ENCODE assay signal across 1 cellular context in the genomic region with DNA sequence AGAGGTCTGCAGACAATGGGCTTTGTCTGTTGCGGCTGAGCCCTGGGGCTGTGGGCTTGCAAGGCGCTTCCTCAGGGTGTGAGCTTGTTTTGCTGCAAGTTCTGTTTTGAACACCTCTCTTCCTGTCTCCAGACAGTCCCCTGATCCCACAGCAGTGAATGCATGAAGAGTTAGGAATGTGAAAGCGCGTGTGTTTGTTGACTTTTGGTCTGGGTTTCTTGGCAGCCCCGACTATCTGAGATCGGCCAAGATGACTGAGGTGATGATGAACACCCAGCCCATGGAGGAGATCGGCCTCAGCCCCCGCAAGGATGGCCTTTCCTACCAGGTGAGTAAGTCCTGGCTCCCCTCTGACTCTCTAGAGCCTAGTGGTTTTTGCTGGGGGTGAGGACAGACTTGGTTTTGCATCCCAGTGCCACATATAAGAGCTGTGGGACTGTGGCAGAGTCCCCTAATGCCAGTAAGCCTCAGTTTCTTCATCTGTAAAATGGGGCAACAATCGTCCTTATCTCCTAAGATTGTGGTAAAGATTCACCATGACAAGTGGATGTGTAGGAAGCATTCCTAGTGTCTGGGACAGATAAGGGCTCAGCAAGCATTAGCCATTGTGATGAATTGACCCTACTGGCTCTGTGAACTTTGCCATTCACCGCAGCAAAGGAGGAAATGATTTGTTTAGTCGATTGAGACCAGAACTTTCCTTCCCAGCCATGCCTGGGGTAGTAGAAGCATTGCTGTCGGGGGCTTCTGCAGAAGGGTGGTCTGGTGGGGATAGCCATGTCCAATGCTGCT.
TF ChIP-seq lines count a peak whose summit lies in the region.

No MANE protein-coding gene starts in this region.

TF ChIP-seq in SK-N-SH, 30 proteins besides CTCF, POLR2A, EP300 and RAD21 (continued from another document):
- TF ChIP-seq, protein P1, sequence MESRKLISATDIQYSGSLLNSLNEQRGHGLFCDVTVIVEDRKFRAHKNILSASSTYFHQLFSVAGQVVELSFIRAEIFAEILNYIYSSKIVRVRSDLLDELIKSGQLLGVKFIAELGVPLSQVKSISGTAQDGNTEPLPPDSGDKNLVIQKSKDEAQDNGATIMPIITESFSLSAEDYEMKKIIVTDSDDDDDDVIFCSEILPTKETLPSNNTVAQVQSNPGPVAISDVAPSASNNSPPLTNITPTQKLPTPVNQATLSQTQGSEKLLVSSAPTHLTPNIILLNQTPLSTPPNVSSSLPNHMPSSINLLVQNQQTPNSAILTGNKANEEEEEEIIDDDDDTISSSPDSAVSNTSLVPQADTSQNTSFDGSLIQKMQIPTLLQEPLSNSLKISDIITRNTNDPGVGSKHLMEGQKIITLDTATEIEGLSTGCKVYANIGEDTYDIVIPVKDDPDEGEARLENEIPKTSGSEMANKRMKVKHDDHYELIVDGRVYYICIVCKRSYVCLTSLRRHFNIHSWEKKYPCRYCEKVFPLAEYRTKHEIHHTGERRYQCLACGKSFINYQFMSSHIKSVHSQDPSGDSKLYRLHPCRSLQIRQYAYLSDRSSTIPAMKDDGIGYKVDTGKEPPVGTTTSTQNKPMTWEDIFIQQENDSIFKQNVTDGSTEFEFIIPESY (IDR thresholded peaks at IDR 0.05; ENCODE audit: borderline replicate concordance, low read depth): no peak
- TF ChIP-seq, protein P2, sequence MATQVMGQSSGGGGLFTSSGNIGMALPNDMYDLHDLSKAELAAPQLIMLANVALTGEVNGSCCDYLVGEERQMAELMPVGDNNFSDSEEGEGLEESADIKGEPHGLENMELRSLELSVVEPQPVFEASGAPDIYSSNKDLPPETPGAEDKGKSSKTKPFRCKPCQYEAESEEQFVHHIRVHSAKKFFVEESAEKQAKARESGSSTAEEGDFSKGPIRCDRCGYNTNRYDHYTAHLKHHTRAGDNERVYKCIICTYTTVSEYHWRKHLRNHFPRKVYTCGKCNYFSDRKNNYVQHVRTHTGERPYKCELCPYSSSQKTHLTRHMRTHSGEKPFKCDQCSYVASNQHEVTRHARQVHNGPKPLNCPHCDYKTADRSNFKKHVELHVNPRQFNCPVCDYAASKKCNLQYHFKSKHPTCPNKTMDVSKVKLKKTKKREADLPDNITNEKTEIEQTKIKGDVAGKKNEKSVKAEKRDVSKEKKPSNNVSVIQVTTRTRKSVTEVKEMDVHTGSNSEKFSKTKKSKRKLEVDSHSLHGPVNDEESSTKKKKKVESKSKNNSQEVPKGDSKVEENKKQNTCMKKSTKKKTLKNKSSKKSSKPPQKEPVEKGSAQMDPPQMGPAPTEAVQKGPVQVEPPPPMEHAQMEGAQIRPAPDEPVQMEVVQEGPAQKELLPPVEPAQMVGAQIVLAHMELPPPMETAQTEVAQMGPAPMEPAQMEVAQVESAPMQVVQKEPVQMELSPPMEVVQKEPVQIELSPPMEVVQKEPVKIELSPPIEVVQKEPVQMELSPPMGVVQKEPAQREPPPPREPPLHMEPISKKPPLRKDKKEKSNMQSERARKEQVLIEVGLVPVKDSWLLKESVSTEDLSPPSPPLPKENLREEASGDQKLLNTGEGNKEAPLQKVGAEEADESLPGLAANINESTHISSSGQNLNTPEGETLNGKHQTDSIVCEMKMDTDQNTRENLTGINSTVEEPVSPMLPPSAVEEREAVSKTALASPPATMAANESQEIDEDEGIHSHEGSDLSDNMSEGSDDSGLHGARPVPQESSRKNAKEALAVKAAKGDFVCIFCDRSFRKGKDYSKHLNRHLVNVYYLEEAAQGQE (IDR thresholded peaks at IDR 0.05; ENCODE audit: low read depth, low read length): no peak
- no peak for TF ChIP-seq GABPA (IDR thresholded peaks at IDR 0.05; ENCODE audit: low read depth)
- TF ChIP-seq SMC3 (IDR thresholded peaks at IDR 0.05; ENCODE audit: low read depth, low read length): no peak
- TF ChIP-seq FOXM1 (IDR thresholded peaks at IDR 0.05; ENCODE audit: low read depth): no peak
- TF ChIP-seq RFX5 (IDR thresholded peaks at IDR 0.05; ENCODE audit: low read length): no peak
- TF ChIP-seq, protein P3, sequence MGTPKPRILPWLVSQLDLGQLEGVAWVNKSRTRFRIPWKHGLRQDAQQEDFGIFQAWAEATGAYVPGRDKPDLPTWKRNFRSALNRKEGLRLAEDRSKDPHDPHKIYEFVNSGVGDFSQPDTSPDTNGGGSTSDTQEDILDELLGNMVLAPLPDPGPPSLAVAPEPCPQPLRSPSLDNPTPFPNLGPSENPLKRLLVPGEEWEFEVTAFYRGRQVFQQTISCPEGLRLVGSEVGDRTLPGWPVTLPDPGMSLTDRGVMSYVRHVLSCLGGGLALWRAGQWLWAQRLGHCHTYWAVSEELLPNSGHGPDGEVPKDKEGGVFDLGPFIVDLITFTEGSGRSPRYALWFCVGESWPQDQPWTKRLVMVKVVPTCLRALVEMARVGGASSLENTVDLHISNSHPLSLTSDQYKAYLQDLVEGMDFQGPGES (IDR thresholded peaks at IDR 0.05; ENCODE audit: low read depth, low read length): no peak
